1 cellular context compared by ENCODE assay signal in genomic region chrX:15334561-15334960, GRCh38.
TF ChIP-seq lines count a peak whose summit lies in the region.

No MANE protein-coding gene starts in this region.

TF ChIP-seq in H1, 55 proteins besides CTCF, POLR2A, EP300 and RAD21:
- TF ChIP-seq SP1 (IDR thresholded peaks at IDR 0.05; ENCODE audit: low read depth, low read length), result no peak
- TF ChIP-seq JUN (IDR thresholded peaks at IDR 0.05; ENCODE audit: low read depth, low read length), result no peak
- TF ChIP-seq CEBPB (IDR thresholded peaks at IDR 0.05; ENCODE audit: low read depth, low read length), result no peak
- no peak for TF ChIP-seq CBX8 (IDR thresholded peaks at IDR 0.05; ENCODE audit: borderline replicate concordance, low read depth, low read length)
- TF ChIP-seq SP4 (IDR thresholded peaks at IDR 0.05; ENCODE audit: low read length), result no peak
- no peak for TF ChIP-seq KDM5A (IDR thresholded peaks at IDR 0.05; ENCODE audit: low read length)
- no peak for TF ChIP-seq POLR2AphosphoS5 (IDR thresholded peaks at IDR 0.05; ENCODE audit: low read depth, low read length)
- no peak for TF ChIP-seq ZNF274 (IDR thresholded peaks at IDR 0.05; ENCODE audit: borderline replicate concordance, extremely low read depth, low read length)
- TF ChIP-seq HDAC6 (IDR thresholded peaks at IDR 0.05; ENCODE audit: low read depth, low read length), result no peak
- TF ChIP-seq HDAC2 (IDR thresholded peaks at IDR 0.05; ENCODE audit: borderline replicate concordance in 1 of 2, low read depth in 2 of 2, low read length in 2 of 2), result no peak
